ENCODE assay signal across 8 cellular contexts in the genomic region with DNA sequence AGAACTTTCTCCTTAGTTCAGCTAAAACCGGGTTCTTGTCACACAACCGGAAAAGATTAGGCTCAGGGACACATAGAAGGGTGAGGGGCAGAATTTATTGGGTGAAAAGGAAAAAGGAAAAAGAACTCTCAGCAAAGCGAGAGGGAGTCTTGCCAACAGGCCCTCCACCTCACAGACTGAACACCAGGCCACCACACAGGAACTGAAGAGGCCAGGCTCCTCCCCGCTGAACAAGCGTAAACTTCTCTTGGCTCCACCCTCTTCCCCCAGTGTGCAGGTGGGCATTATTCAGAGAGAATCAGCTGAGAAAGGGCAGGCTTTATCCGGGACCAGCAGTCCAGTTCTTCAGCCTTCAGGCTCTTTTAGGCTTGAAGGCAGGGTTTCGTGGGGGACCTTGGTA.
A peak's percentile ranks its signal among the peaks of the same experiment; 100 is the strongest.
DNase-seq lines count a peak whose midpoint lies in the region; ATAC-seq and FAIRE-seq lines count a peak whose summit lies in the region.

No MANE protein-coding gene starts in this region.

- DNase-seq in GM18507 (ENCODE audit: extremely low spot score, insufficient read length, low read depth) (no peak), NCI-H1436 treated with DMSO at 0.1 percent for 48 hours (lab: John Stamatoyannopoulos, UW) (peak; percentile 12), astrocyte of the hippocampus (ENCODE audit: low read depth, low spot score) (peak; percentile 42), cerebellar cortex (ENCODE audit: low spot score) (no peak), NCI-H345 (lab: John Stamatoyannopoulos, UW) (no peak), NCI-H1092 (lab: John Stamatoyannopoulos, UW) (no peak)
- DNase-seq in stimulated activated CD8-positive, alpha-beta memory T cell treated with anti-CD3 and anti-CD28 coated beads, Interleukin-4, amount 100 ng/mL, for 4 hours (ENCODE audit: low read depth in 2 of 2, low spot score in 1 of 2), result peak; percentile 8 to 9

- peak; percentile 91 for FAIRE-seq in GM18507 (lab: Jason Lieb, UNC)

- peak; percentile 81 for ATAC-seq in GM21825 (IDR thresholded peaks at IDR 0.05; ENCODE audit: unreplicated experiment)

Comparison
In these comparisons a context has a peak if more than half of its experiments do, and no peak if none do; other contexts are left out.
1. DNase-seq: peak in NCI-H1436 treated with DMSO at 0.1 percent for 48 hours (single experiment), astrocyte of the hippocampus (single experiment) and stimulated activated CD8-positive, alpha-beta memory T cell treated with anti-CD3 and anti-CD28 coated beads, Interleukin-4, amount 100 ng/mL, for 4 hours (2 of 2); none in GM18507 (single experiment), cerebellar cortex (single experiment), NCI-H345 (single experiment) and NCI-H1092 (single experiment).